Comparison of ENCODE assay signal across 13 cellular contexts in genomic region chr6:137414599-137414998, GRCh38.
A peak's percentile ranks its signal among the peaks of the same experiment; 100 is the strongest.
DNase-seq lines count a peak whose midpoint lies in the region; ATAC-seq, FAIRE-seq and TF ChIP-seq lines count a peak whose summit lies in the region.
"Had no signal": no experiment of that assay in that cellular context is flagged by ENCODE, and none has a peak within 500 bp of the region (broad histone marks: within the 10 kb centered on the region; RNA-seq: fewer than 3 reads in every experiment).

No MANE protein-coding gene starts in this region.

- TF ChIP-seq CTCF in MM.1S (IDR thresholded peaks at IDR 0.05; ENCODE audit: low read length) (no peak), glutamatergic neuron (IDR thresholded peaks at IDR 0.05; ENCODE audit: partially characterized antibody, unreplicated experiment) (no peak), neural progenitor cell (IDR thresholded peaks at IDR 0.05) (no peak)

- H4K20me1 ChIP-seq in MM.1S (ENCODE audit: insufficient read depth, low read length) (no peaks in the 10 kb centered on the region), neural progenitor cell (ENCODE audit: low read depth) (no peaks in the 10 kb centered on the region)

- H3K79me2 ChIP-seq in MM.1S (ENCODE audit: low read length) (no peaks in the 10 kb centered on the region), neural progenitor cell (ENCODE audit: low read depth) (no peaks in the 10 kb centered on the region)

- peaks cover 20% of the 10 kb centered on the region for H3F3A ChIP-seq in MM.1S (ENCODE audit: insufficient read depth, low read length)
- no peaks in the 10 kb centered on the region for H3F3A ChIP-seq in neural progenitor cell (ENCODE audit: low read depth)

- no peak overlapping the region for H3K27ac ChIP-seq in CD4-positive, CD25-positive, alpha-beta regulatory T cell (ENCODE audit: insufficient read depth, low read length, poor library complexity, severe bottlenecking)
- H3K27ac ChIP-seq in MM.1S (ENCODE audit: low read length) (peak overlapping the region; percentile 76; the same call in 1 of the 2 replicates), neural progenitor cell (no peak overlapping the region)

- H2AFZ ChIP-seq in MM.1S (ENCODE audit: low read length): peak overlapping the region; percentile 45
- H2AFZ ChIP-seq in neural progenitor cell (replicated peaks): no peak overlapping the region

- no peaks in the 10 kb centered on the region for H3K9me2 ChIP-seq in MM.1S (replicated peaks; ENCODE audit: insufficient read depth, low read length)

- no peaks in the 10 kb centered on the region for H3K36me3 Mint-ChIP-seq in CD4-positive, CD25-positive, alpha-beta regulatory T cell
- no peaks in the 10 kb centered on the region for H3K36me3 Mint-ChIP-seq in glutamatergic neuron (ENCODE audit: unreplicated experiment)
- no peaks in the 10 kb centered on the region for H3K36me3 Mint-ChIP-seq in neural progenitor cell

- ATAC-seq in CD4-positive, CD25-positive, alpha-beta regulatory T cell (ENCODE audit: low read depth in 2 of 2): no peak
- ATAC-seq in HG02798 (IDR thresholded peaks at IDR 0.05; ENCODE audit: poor library complexity, unreplicated experiment): no peak

- FAIRE-seq in GM19239 (lab: Jason Lieb, UNC): no peak

- H3K9me3 Mint-ChIP-seq in CD4-positive, CD25-positive, alpha-beta regulatory T cell: no peaks in the 10 kb centered on the region
- peaks cover 4% of the 10 kb centered on the region for H3K9me3 Mint-ChIP-seq in glutamatergic neuron (ENCODE audit: unreplicated experiment)
- H3K9me3 Mint-ChIP-seq in neural progenitor cell: peaks cover 2% of the 10 kb centered on the region

- no peaks in the 10 kb centered on the region for H3K36me3 ChIP-seq in CD4-positive, CD25-positive, alpha-beta regulatory T cell (ENCODE audit: control insufficient read depth, insufficient read depth, low read length)
- H3K36me3 ChIP-seq in MM.1S (replicated peaks; ENCODE audit: insufficient read depth, low read length) (no peaks in the 10 kb centered on the region), neural progenitor cell (no peaks in the 10 kb centered on the region)

- peak overlapping the region; percentile 69 to 86 (median 77) for H3K4me3 Mint-ChIP-seq in CD4-positive, CD25-positive, alpha-beta regulatory T cell
- H3K4me3 Mint-ChIP-seq in glutamatergic neuron (ENCODE audit: unreplicated experiment) (peak overlapping the region; percentile 81), neural progenitor cell (peak overlapping the region; percentile 65)

- no peak for DNase-seq in CD4-positive, CD25-positive, alpha-beta regulatory T cell
- no peak for DNase-seq in MM.1S
- no peak for DNase-seq in glutamatergic neuron
- DNase-seq in neural progenitor cell (ENCODE audit: low spot score): peak; percentile 16
- no peak for DNase-seq in NCI-H446 treated with DMSO at 0.1 percent for 48 hours (lab: John Stamatoyannopoulos, UW)
- no peak for DNase-seq in NCI-H2171 (lab: John Stamatoyannopoulos, UW)
- no peak for DNase-seq in GM19239 (ENCODE audit: insufficient read length, low spot score)
- DNase-seq: activated gamma-delta T cell; DMS153; effector CD8-positive, alpha-beta T cell; NCI-H226; SW 1271 had no signal

- no peaks in the 10 kb centered on the region for H3K27me3 ChIP-seq in CD4-positive, CD25-positive, alpha-beta regulatory T cell (ENCODE audit: control insufficient read depth, insufficient read depth, low read length)
- H3K27me3 ChIP-seq in MM.1S (replicated peaks; ENCODE audit: insufficient read depth, low read length) (no peaks in the 10 kb centered on the region), neural progenitor cell (peaks cover 7% of the 10 kb centered on the region)

- peaks cover 6 to 16% (median 9%) of the 10 kb centered on the region in 4 donors for H3K4me1 Mint-ChIP-seq in CD4-positive, CD25-positive, alpha-beta regulatory T cell
- peaks cover 38% of the 10 kb centered on the region for H3K4me1 Mint-ChIP-seq in glutamatergic neuron (ENCODE audit: low read depth, unreplicated experiment)
- peaks cover 66% of the 10 kb centered on the region for H3K4me1 Mint-ChIP-seq in neural progenitor cell

- no peaks in the 10 kb centered on the region for H3K9me3 ChIP-seq in CD4-positive, CD25-positive, alpha-beta regulatory T cell (ENCODE audit: control insufficient read depth in 2 of 2, low read length in 2 of 2)
- H3K9me3 ChIP-seq in MM.1S (replicated peaks; ENCODE audit: insufficient read depth, low read length): no peaks in the 10 kb centered on the region
- H3K9me3 ChIP-seq in neural progenitor cell (ENCODE audit: low read depth): no peaks in the 10 kb centered on the region

- H3K4me2 ChIP-seq in MM.1S (ENCODE audit: low read depth, low read length): peak overlapping the region; percentile 70
- peak overlapping the region; percentile 73 for H3K4me2 ChIP-seq in neural progenitor cell

- peak overlapping the region; percentile 61; the same call in 1 of the 2 replicates for H3K9ac ChIP-seq in MM.1S (ENCODE audit: low read length)
- H3K9ac ChIP-seq in neural progenitor cell: no peak overlapping the region

- H3K4me3 ChIP-seq in CD4-positive, CD25-positive, alpha-beta regulatory T cell (ENCODE audit: low read depth, low read length): peak overlapping the region; percentile 89
- H3K4me3 ChIP-seq in MM.1S (ENCODE audit: low read length): peak overlapping the region; percentile 55
- peak overlapping the region; percentile 44 for H3K4me3 ChIP-seq in neural progenitor cell

- peak overlapping the region in 2 of 3 donors; percentile 61 to 87 for H3K27ac Mint-ChIP-seq in CD4-positive, CD25-positive, alpha-beta regulatory T cell
- H3K27ac Mint-ChIP-seq in glutamatergic neuron (ENCODE audit: unreplicated experiment) (peak overlapping the region; percentile 63), neural progenitor cell (peak overlapping the region; percentile 70)

- H3K4me1 ChIP-seq in CD4-positive, CD25-positive, alpha-beta regulatory T cell (ENCODE audit: control insufficient read depth, insufficient read depth, low read length, poor library complexity, severe bottlenecking): peaks cover 10% of the 10 kb centered on the region
- peaks cover 26% of the 10 kb centered on the region for H3K4me1 ChIP-seq in MM.1S (ENCODE audit: low read length)
- H3K4me1 ChIP-seq in neural progenitor cell: peaks cover 36% of the 10 kb centered on the region

- H3K27me3 Mint-ChIP-seq in CD4-positive, CD25-positive, alpha-beta regulatory T cell: peaks cover 24% of the 10 kb centered on the region
- H3K27me3 Mint-ChIP-seq in glutamatergic neuron (ENCODE audit: unreplicated experiment) (no peaks in the 10 kb centered on the region), neural progenitor cell (ENCODE audit: insufficient read depth, low read depth) (peaks cover 2% of the 10 kb centered on the region)
